Comparison of ENCODE assay signal across 14 cellular contexts in genomic region chr12:7127916-7128626, GRCh38. TPM values are rescaled to one million over a fixed set of nuclear protein-coding genes. Genes with fewer than 3 reads are reported as not detected.
A peak's percentile ranks its signal among the peaks of the same experiment; 100 is the strongest.
DNase-seq lines count a peak whose midpoint lies in the region; ATAC-seq, FAIRE-seq and TF ChIP-seq lines count a peak whose summit lies in the region.
"Had no signal": no experiment of that assay in that cellular context is flagged by ENCODE, and none has a peak within 500 bp of the region (broad histone marks: within the 10 kb centered on the region; RNA-seq: fewer than 3 reads in every experiment).

No MANE protein-coding gene starts in this region.

- H3K27me3 Mint-ChIP-seq in activated T-cell treated with anti-CD3 and anti-CD28 coated beads, Interleukin-2, amount 50 U/mL, for 72 hours (ENCODE audit: low read depth): no peaks in the 10 kb centered on the region

- peaks cover 12% of the 10 kb centered on the region for H3K4me1 ChIP-seq in thymus (ENCODE audit: control insufficient read depth, insufficient read depth, low read length)
- peaks cover 0 to 6% (median 5%) of the 10 kb centered on the region in 3 donors for H3K4me1 ChIP-seq in pancreas
- peaks cover 0 to 34% of the 10 kb centered on the region in 2 donors for H3K4me1 ChIP-seq in right atrium auricular region

- TF ChIP-seq CTCF in bronchial epithelial cell (IDR thresholded peaks at IDR 0.05; ENCODE audit: insufficient read depth, low read length, severe bottlenecking) (no peak), pancreas (IDR thresholded peaks at IDR 0.05) (no peak), right atrium auricular region (IDR thresholded peaks at IDR 0.05) (no peak)

- H3K36me3 Mint-ChIP-seq in activated T-cell treated with anti-CD3 and anti-CD28 coated beads, Interleukin-2, amount 50 U/mL, for 72 hours (ENCODE audit: insufficient read depth in 2 of 2): no peaks in the 10 kb centered on the region

- peak overlapping the region; percentile 87 to 92 for H3K4me3 Mint-ChIP-seq in activated T-cell treated with anti-CD3 and anti-CD28 coated beads, Interleukin-2, amount 50 U/mL, for 72 hours

- H3K4me3 ChIP-seq in bronchial epithelial cell (ENCODE audit: low read depth, low read length) (no peak overlapping the region), thymus (ENCODE audit: low read length) (no peak overlapping the region), pancreas (peak overlapping the region in 1 of 4 donors; percentile 17), right atrium auricular region (no peak overlapping the region)

- no peak overlapping the region for H3K27ac Mint-ChIP-seq in activated T-cell treated with anti-CD3 and anti-CD28 coated beads, Interleukin-2, amount 50 U/mL, for 72 hours

- H3K36me3 ChIP-seq in bronchial epithelial cell (ENCODE audit: control insufficient read depth, insufficient read depth, low read length) (no peaks in the 10 kb centered on the region), thymus (ENCODE audit: control insufficient read depth, insufficient read depth) (no peaks in the 10 kb centered on the region), pancreas (no peaks in the 10 kb centered on the region), right atrium auricular region (no peaks in the 10 kb centered on the region)
- H3K36me3 ChIP-seq: vagina had no signal

- no peak for ATAC-seq in activated T-cell treated with anti-CD3 and anti-CD28 coated beads, Interleukin-2, amount 50 U/mL, for 72 hours (replicated peaks in 1 of 2)
- no peak for ATAC-seq in pancreas
- ATAC-seq in activated CD4-positive, CD25-positive, alpha-beta regulatory T cell treated with anti-CD3 and anti-CD28 coated beads, Interleukin-2, amount 50 U/mL, for 24 hours: no peak

- no peak for DNase-seq in activated T-cell treated with anti-CD3 and anti-CD28 coated beads, Interleukin-2, amount 50 U/mL, for 72 hours
- DNase-seq in activated T-cell treated with anti-CD3 and anti-CD28 coated beads for 4 hours (no peak), bronchial epithelial cell (ENCODE audit: low read depth) (no peak), mesenteric fat pad (ENCODE audit: low spot score) (peak; percentile 51), pancreas (no peak), right atrium auricular region (ENCODE audit: low spot score) (no peak)
- DNase-seq: activated CD4-positive, alpha-beta T cell treated with anti-CD3 and anti-CD28 coated beads, Interleukin-2, amount 50 U/mL, for 1 hour; dermis blood vessel endothelial cell; DMS 273 treated with DMSO at 0.1 percent for 48 hours had no signal

- peaks cover 39% of the 10 kb centered on the region for H3K4me1 Mint-ChIP-seq in activated T-cell treated with anti-CD3 and anti-CD28 coated beads, Interleukin-2, amount 50 U/mL, for 72 hours (ENCODE audit: low read depth)

- H3K27me3 ChIP-seq in bronchial epithelial cell (ENCODE audit: control insufficient read depth, insufficient read depth, low read length): no peaks in the 10 kb centered on the region
- no peaks in the 10 kb centered on the region for H3K27me3 ChIP-seq in thymus (ENCODE audit: control insufficient read depth, insufficient read depth)
- no peaks in the 10 kb centered on the region for H3K27me3 ChIP-seq in pancreas
- H3K27me3 ChIP-seq in right atrium auricular region: no peaks in the 10 kb centered on the region
- H3K27me3 ChIP-seq: vagina had no signal

- H3K27ac ChIP-seq in thymus (ENCODE audit: low read depth): peak overlapping the region; percentile 46
- H3K27ac ChIP-seq in pancreas: no peak overlapping the region
- no peak overlapping the region for H3K27ac ChIP-seq in right atrium auricular region
- H3K27ac ChIP-seq: vagina had no signal

- FAIRE-seq in bronchial epithelial cell (lab: Jason Lieb, UNC): peak; percentile 7
- FAIRE-seq in pancreas (lab: Jason Lieb, UNC): no peak
- FAIRE-seq: islet of Langerhans had no signal

- no peaks in the 10 kb centered on the region for H3K9me3 Mint-ChIP-seq in activated T-cell treated with anti-CD3 and anti-CD28 coated beads, Interleukin-2, amount 50 U/mL, for 72 hours

- intact Hi-C loops in pancreas (cut with DNase I): no loop called here

- 95% methylated on average over 17 of the region's 17 CpGs for WGBS in thymus
- 89 to 90% methylated on average over 16 to 17 of the region's 17 CpGs for WGBS in pancreas, 2 donors

- H3K9me3 ChIP-seq in thymus (ENCODE audit: control insufficient read depth) (no peaks in the 10 kb centered on the region), pancreas (no peaks in the 10 kb centered on the region), right atrium auricular region (no peaks in the 10 kb centered on the region)
- H3K9me3 ChIP-seq: vagina had no signal

RNA-seq across cellular contexts. Expression of gene RBP5, which starts 0.6 kb away (rescaled TPM):
- under 1 TPM in 1 of 2 donors, not detected in 1; 0.26 TPM for total RNA-seq in activated T-cell treated with anti-CD3 and anti-CD28 coated beads, Interleukin-2, amount 50 U/mL, for 72 hours
- total RNA-seq in bronchial epithelial cell (not detected in 2 replicates), mesenteric fat pad (1.1 TPM), pancreas (1 to 10 TPM in 5 of 6 donors, under 1 TPM in 1; 0.73 to 3.2 (median 2.2) TPM), right atrium auricular region (not detected)
- polyA plus RNA-seq in thymus (12.0 TPM), pancreas (1 to 10 TPM; 3.9 to 7.8 TPM)
- total RNA-seq: dermis blood vessel endothelial cell, M059J had no signal

RNA-seq across cellular contexts. Expression of gene CLSTN3, which starts 2.1 kb away (rescaled TPM):
- total RNA-seq in activated T-cell treated with anti-CD3 and anti-CD28 coated beads, Interleukin-2, amount 50 U/mL, for 72 hours: 10 to 100 TPM; 56.1 to 59.2 TPM
- total RNA-seq in bronchial epithelial cell (7.0 and 9.2 TPM in 2 replicates), mesenteric fat pad (15.4 TPM), pancreas (10 to 100 TPM in 5 of 6 donors, 1 to 10 TPM in 1; 7.8 to 26.2 (median 13.1) TPM), right atrium auricular region (1 to 10 TPM; 6.1 to 8.3 TPM)
- polyA plus RNA-seq in thymus (25.3 TPM), pancreas (10 to 100 TPM; 21.6 to 25.8 TPM)

RNA-seq across cellular contexts. Expression of gene C1RL, which starts 19.1 kb away (rescaled TPM):
- total RNA-seq in activated T-cell treated with anti-CD3 and anti-CD28 coated beads, Interleukin-2, amount 50 U/mL, for 72 hours: 10 to 100 TPM; 22.6 to 27.4 TPM
- 11.3 and 14.3 TPM in 2 replicates for total RNA-seq in bronchial epithelial cell
- 68.8 TPM for total RNA-seq in mesenteric fat pad
- 54.8 TPM for polyA plus RNA-seq in thymus
- total RNA-seq in pancreas: 10 to 100 TPM; 36.8 to 57.7 (median 44.7) TPM
- 10 to 100 TPM; 36.5 to 60.5 TPM for polyA plus RNA-seq in pancreas
- total RNA-seq in right atrium auricular region: 10 to 100 TPM; 18.7 to 34.7 TPM

RNA-seq across cellular contexts. Expression of gene C1R, which starts 35.8 kb away (rescaled TPM):
- 1 to 10 TPM; 5.6 to 6.4 TPM for total RNA-seq in activated T-cell treated with anti-CD3 and anti-CD28 coated beads, Interleukin-2, amount 50 U/mL, for 72 hours
- 1.9 and 3.2 TPM in 2 replicates for total RNA-seq in bronchial epithelial cell
- total RNA-seq in mesenteric fat pad: 789 TPM
- polyA plus RNA-seq in thymus: 149 TPM
- total RNA-seq in pancreas: 100 to 1,000 TPM in 2 of 6 donors, 10 to 100 TPM in 4; 20.2 to 212 (median 66.8) TPM
- 10 to 100 TPM; 54.9 to 66.1 TPM for polyA plus RNA-seq in pancreas
- 100 to 1,000 TPM; 191 to 467 TPM for total RNA-seq in right atrium auricular region
